Comparison of ENCODE assay signal across 23 cellular contexts in genomic region chr9:21311888-21312287, GRCh38. TPM values are rescaled to one million over a fixed set of nuclear protein-coding genes. Genes with fewer than 3 reads are reported as not detected.
DNase-seq lines count a peak whose midpoint lies in the region; ATAC-seq and TF ChIP-seq lines count a peak whose summit lies in the region.
"Had no signal": no experiment of that assay in that cellular context is flagged by ENCODE, and none has a peak within 500 bp of the region (broad histone marks: within the 10 kb centered on the region; RNA-seq: fewer than 3 reads in every experiment).

No MANE protein-coding gene starts in this region.

- H3K4me3 ChIP-seq in GM12865 (ENCODE audit: low read depth, low read length): no peak overlapping the region

- peak; percentile 49 for ATAC-seq in GM21423 (IDR thresholded peaks at IDR 0.05; ENCODE audit: unreplicated experiment)
- no peak for ATAC-seq in esophagus mucosa
- no peak for ATAC-seq in omental fat pad (ENCODE audit: low FRiP score)
- ATAC-seq: Panc1, Right ventricle myocardium inferior had no signal

- DNase-seq in GM12865 (ENCODE audit: low read depth): peak; percentile 26
- peak; percentile 20 for DNase-seq in RPMI7951 (ENCODE audit: low read depth)
- peak; percentile 35 for DNase-seq in medulla oblongata (ENCODE audit: extremely low spot score)
- no peak for DNase-seq in stimulated activated naive CD4-positive, alpha-beta T cell (lab: John Stamatoyannopoulos, UW)
- DNase-seq in DMS 273 treated with DMSO at 0.1 percent for 48 hours (lab: John Stamatoyannopoulos, UW): no peak
- DNase-seq in omental fat pad (ENCODE audit: low spot score): no peak
- DNase-seq: 8988T, DND-41, H7, HFFc6, NCI-H1048, NCI-H1436 treated with DMSO at 0.1 percent for 48 hours, NCI-H2081 treated with DMSO at 0.1 percent for 48 hours, NCI-H446 treated with DMSO at 0.1 percent for 48 hours, NCI-H69 had no signal

- TF ChIP-seq CTCF in GM12865 (IDR thresholded peaks at IDR 0.05; ENCODE audit: insufficient read depth, low read depth, low read length, missing control alignments) (no peak), omental fat pad (IDR thresholded peaks at IDR 0.05) (no peak)

RNA-seq across cellular contexts. Expression of gene IFNA5, which starts 6.8 kb away (rescaled TPM):
- total RNA-seq in RPMI7951 (2014; rRNA removed; shearing (Covaris generic)): not detected in 2 replicates
- total RNA-seq in esophagus mucosa: not detected
- under 1 TPM in 1 of 4 donors, not detected in 3; 0.84 TPM for total RNA-seq in omental fat pad
- total RNA-seq: G401, H7, HFFc6, HT-29, MCF 10A, Right ventricle myocardium inferior, SK-MEL-5 had no signal

RNA-seq across cellular contexts. Expression of gene KLHL9, which starts 23.3 kb away (rescaled TPM):
- 19.6 and 22.3 TPM in 2 replicates for total RNA-seq in RPMI7951 (2014; rRNA removed; shearing (Covaris generic))
- total RNA-seq in esophagus mucosa (10.1 TPM), omental fat pad (10 to 100 TPM; 17.7 to 30.7 (median 19.4) TPM)

RNA-seq across cellular contexts. Expression of gene IFNA6, which starts 38.8 kb away (rescaled TPM):
- total RNA-seq in RPMI7951 (2014; rRNA removed; shearing (Covaris generic)): not detected in 2 replicates
- total RNA-seq in esophagus mucosa (not detected), omental fat pad (not detected)
- total RNA-seq: G401, H7, HFFc6, HT-29, MCF 10A, Right ventricle myocardium inferior, SK-MEL-5 had no signal

RNA-seq across cellular contexts. Expression of gene IFNA13, which starts 56.0 kb away (rescaled TPM):
- not detected in 2 replicates for total RNA-seq in RPMI7951 (2014; rRNA removed; shearing (Covaris generic))
- total RNA-seq in esophagus mucosa: not detected
- total RNA-seq in omental fat pad: not detected
- total RNA-seq: G401, H7, HFFc6, HT-29, MCF 10A, Right ventricle myocardium inferior, SK-MEL-5 had no signal

Comparison
In these comparisons a context has a peak if more than half of its experiments do, and no peak if none do; other contexts are left out.
1. DNase-seq: peak in GM12865 (single experiment), RPMI7951 (single experiment) and medulla oblongata (single experiment); none in stimulated activated naive CD4-positive, alpha-beta T cell (0 of 6), DMS 273 treated with DMSO at 0.1 percent for 48 hours (single experiment) and omental fat pad (single experiment).